25 cellular contexts compared by ENCODE assay signal in genomic region chr18:78992041-78992735, GRCh38. TPM values are rescaled to one million over a fixed set of nuclear protein-coding genes. Genes with fewer than 3 reads are reported as not detected.
DNase-seq lines count a peak whose midpoint lies in the region; ATAC-seq and TF ChIP-seq lines count a peak whose summit lies in the region.
"Had no signal": no experiment of that assay in that cellular context is flagged by ENCODE, and none has a peak within 500 bp of the region (broad histone marks: within the 10 kb centered on the region; RNA-seq: fewer than 3 reads in every experiment).

No MANE protein-coding gene starts in this region.

- TF ChIP-seq POLR2A in heart left ventricle (IDR thresholded peaks at IDR 0.05) (no peak), esophagus muscularis mucosa (IDR thresholded peaks at IDR 0.05; ENCODE audit: low read depth) (no peak)

- H3K9me3 ChIP-seq in heart left ventricle (no peaks in the 10 kb centered on the region), esophagus muscularis mucosa (no peaks in the 10 kb centered on the region)
- H3K9me3 ChIP-seq: A549, BE2C, SK-N-SH had no signal

- peak; percentile 32 for DNase-seq in Right ventricle myocardium superior
- no peak for DNase-seq in heart left ventricle
- DNase-seq in NCI-H1092 treated with DMSO at 0.1 percent for 48 hours (lab: John Stamatoyannopoulos, UW), result peak; percentile 84
- DNase-seq in epithelial cell of prostate (ENCODE audit: low read depth, low spot score), result no peak
- DNase-seq in posterior vena cava (ENCODE audit: low spot score), result peak; percentile 78
- no peak for DNase-seq in AG08395 (ENCODE audit: low spot score)
- no peak for DNase-seq in esophagus muscularis mucosa (ENCODE audit: extremely low spot score)
- DNase-seq: BE2C; DMS79; GM23248; HCEC 1CT; Kasumi-1; NCI-H1417 treated with DMSO at 0.1 percent for 48 hours; NCI-H187; NCI-H2107; NCI-H345; NCI-H524; NCI-H774; NK-92 treated with Interleukin-12 subunit alpha and Interleukin-12 subunit beta, amount 100 ng/mL, for 24 hours; SIG-M5; SK-N-SH had no signal

- TF ChIP-seq CTCF in heart left ventricle (IDR thresholded peaks at IDR 0.05), result no peak
- TF ChIP-seq CTCF in esophagus muscularis mucosa (IDR thresholded peaks at IDR 0.05), result no peak

- ATAC-seq in Right ventricle myocardium superior (ENCODE audit: poor library complexity) (no peak), heart left ventricle (no peak), GM18907 (IDR thresholded peaks at IDR 0.05; ENCODE audit: unreplicated experiment) (no peak)
- ATAC-seq: A549 had no signal

- 85 to 95% (median 86%) methylated on average over 62 to 84 of the region's 84 CpGs for whole genome bisulfite sequencing in heart left ventricle, 4 donors
- 96% methylated on average over 28 of the region's 84 CpGs for WGBS in esophagus muscularis mucosa

- H3K4me1 ChIP-seq in heart left ventricle, result no peaks in the 10 kb centered on the region
- H3K4me1 ChIP-seq in esophagus muscularis mucosa, result no peaks in the 10 kb centered on the region
- H3K4me1 ChIP-seq: A549, BE2C had no signal

- H3K36me3 ChIP-seq in heart left ventricle (no peaks in the 10 kb centered on the region), esophagus muscularis mucosa (no peaks in the 10 kb centered on the region)
- H3K36me3 ChIP-seq: BE2C had no signal

- intact Hi-C loops in Right ventricle myocardium superior (cut with DNase I), result no loop called here
- intact Hi-C loops in heart left ventricle (cut with DNase I), result no loop called here
- intact Hi-C loops in posterior vena cava (cut with DNase I), result no loop called here
- intact Hi-C loops in esophagus muscularis mucosa (cut with DNase I), result no loop called here

- no peak overlapping the region for H3K27ac ChIP-seq in heart left ventricle
- H3K27ac ChIP-seq in epithelial cell of prostate, result peak overlapping the region; percentile 16
- no peak overlapping the region for H3K27ac ChIP-seq in esophagus muscularis mucosa (replicated peaks in 1 of 4)
- H3K27ac ChIP-seq: A549, GM23248, RWPE1 had no signal

- no peak overlapping the region for H3K4me3 ChIP-seq in heart left ventricle
- H3K4me3 ChIP-seq in esophagus muscularis mucosa, result no peak overlapping the region
- H3K4me3 ChIP-seq: A549, GM23248 had no signal

- TF ChIP-seq EP300 in esophagus muscularis mucosa (IDR thresholded peaks at IDR 0.05), result no peak

- H3K27me3 ChIP-seq in heart left ventricle (peaks cover 4 to 59% (median 19%) of the 10 kb centered on the region in 9 donors), esophagus muscularis mucosa (peaks cover 0 to 48% (median 4%) of the 10 kb centered on the region in 4 donors)

RNA-seq across cellular contexts. Expression of gene SALL3, which starts 12.6 kb away (rescaled TPM):
- total RNA-seq in Right ventricle myocardium superior (0.08 TPM), heart left ventricle (under 1 TPM in 6 of 9 donors, not detected in 3; 0.04 to 0.17 (median 0.07) TPM), posterior vena cava (not detected), esophagus muscularis mucosa (not detected)
- polyA plus RNA-seq in heart left ventricle, result under 1 TPM; 0.04 to 0.06 TPM
- total RNA-seq: GM23248, MCF 10A had no signal
- polyA plus RNA-seq: A549, GM23248, SK-N-SH had no signal

Comparison
In these comparisons a context has a peak if more than half of its experiments do, and no peak if none do; other contexts are left out.
1. DNase-seq: peak in Right ventricle myocardium superior (single experiment), NCI-H1092 treated with DMSO at 0.1 percent for 48 hours (single experiment) and posterior vena cava (single experiment); none in heart left ventricle (0 of 5), epithelial cell of prostate (single experiment), AG08395 (single experiment) and esophagus muscularis mucosa (single experiment).